ENCODE assay signal across 25 cellular contexts in genomic region chr7:48438196-48438595, GRCh38.
"Had no signal": no experiment of that assay in that cellular context is flagged by ENCODE, and none has a peak within 500 bp of the region (broad histone marks: within the 10 kb centered on the region; RNA-seq: fewer than 3 reads in every experiment).

No MANE protein-coding gene starts in this region.

- H3K36me3 Mint-ChIP-seq: activated naive CD4-positive, alpha-beta T cell treated with anti-CD3 and anti-CD28 coated beads, Interleukin-2, amount 10 ng/mL, durations not matched to agents 7 days and 5 days; naive B cell had no signal

- H3K27me3 ChIP-seq: brain microvascular endothelial cell, gastrocnemius medialis, right atrium auricular region, thyroid gland had no signal

- H3K4me1 ChIP-seq: gastrocnemius medialis, right atrium auricular region, thyroid gland had no signal

- H3K27ac Mint-ChIP-seq: activated CD4-positive, alpha-beta T cell treated with anti-CD3 and anti-CD28 coated beads for 36 hours; activated naive CD4-positive, alpha-beta T cell treated with anti-CD3 and anti-CD28 coated beads, Interleukin-2, amount 10 ng/mL, durations not matched to agents 7 days and 5 days; activated naive CD8-positive, alpha-beta T cell treated with anti-CD3 and anti-CD28 coated beads, Interleukin-2, amount 50 U/mL, for 24 hours; naive B cell; stimulated activated naive CD8-positive, alpha-beta T cell treated with anti-CD3 and anti-CD28 coated beads, Interleukin-15, Interleukin-2, amounts not matched to agents 100 ng/mL and 50 ng/mL, for 24 hours; T-helper 1 cell treated with Interleukin-12 subunit alpha and Interleukin-12 subunit beta and Interleukin-4 antibody, amounts not matched to agents 30 μg/mL and 1 μg/mL, for 36 hours; WTC11 had no signal

- H3K9me3 ChIP-seq: mucosa of descending colon, right atrium auricular region, thyroid gland had no signal

- H3K27ac ChIP-seq: brain microvascular endothelial cell, gastrocnemius medialis, right atrium auricular region, thyroid gland had no signal

- H3K27me3 Mint-ChIP-seq: activated CD4-positive, alpha-beta T cell treated with anti-CD3 and anti-CD28 coated beads for 36 hours; activated naive CD4-positive, alpha-beta T cell treated with anti-CD3 and anti-CD28 coated beads, Interleukin-2, amount 10 ng/mL, durations not matched to agents 7 days and 5 days; naive B cell; stimulated activated naive CD8-positive, alpha-beta T cell treated with anti-CD3 and anti-CD28 coated beads, Interleukin-15, Interleukin-2, amounts not matched to agents 100 ng/mL and 50 ng/mL, for 24 hours had no signal

- H3K4me3 ChIP-seq: gastrocnemius medialis, mucosa of descending colon, right atrium auricular region, thyroid gland had no signal

- FAIRE-seq: colon had no signal

- H3K9me3 Mint-ChIP-seq: T-helper 1 cell treated with Interleukin-12 subunit alpha and Interleukin-12 subunit beta and Interleukin-4 antibody, amounts not matched to agents 30 μg/mL and 1 μg/mL, for 36 hours had no signal

- H3K4me1 Mint-ChIP-seq: activated naive CD4-positive, alpha-beta T cell treated with anti-CD3 and anti-CD28 coated beads, Interleukin-2, amount 10 ng/mL, durations not matched to agents 7 days and 5 days; activated naive CD8-positive, alpha-beta T cell treated with anti-CD3 and anti-CD28 coated beads, Interleukin-2, amount 50 U/mL, for 24 hours; naive B cell; neural crest cell had no signal

- DNase-seq: activated CD4-positive, alpha-beta T cell treated with anti-CD3 and anti-CD28 coated beads for 36 hours; activated CD4-positive, alpha-beta T cell treated with anti-CD3 and anti-CD28 coated beads, Interleukin-2, amount 50 U/mL, for 4 hours; activated CD8-positive, alpha-beta memory T cell treated with anti-CD3 and anti-CD28 coated beads for 24 hours; activated CD8-positive, alpha-beta memory T cell treated with anti-CD3 and anti-CD28 coated beads, Interleukin-2, amount 50 U/mL, for 4 hours; activated naive CD4-positive, alpha-beta T cell treated with anti-CD3 and anti-CD28 coated beads, Interleukin-2, amount 10 ng/mL, durations not matched to agents 7 days and 5 days; activated naive CD8-positive, alpha-beta T cell treated with anti-CD3 and anti-CD28 coated beads, Interleukin-2, amount 50 U/mL, for 24 hours; activated T-cell treated with anti-CD3 and anti-CD28 coated beads, Interleukin-2, amount 50 U/mL, for 4 hours; brain microvascular endothelial cell; caudate nucleus; effector memory CD4-positive, alpha-beta T cell; gastrocnemius medialis; hippocampal formation; left ventricle myocardium superior; mucosa of descending colon; naive B cell; stimulated activated CD4-positive, alpha-beta T cell treated with anti-CD3 and anti-CD28 coated beads, Interleukin-1b, Interleukin-23, amount 100 ng/mL, for 48 hours; substantia nigra; T1000; thyroid gland had no signal

- H3K36me3 ChIP-seq: brain microvascular endothelial cell, gastrocnemius medialis, right atrium auricular region, thyroid gland had no signal

- H3K4me3 Mint-ChIP-seq: activated CD4-positive, alpha-beta T cell treated with anti-CD3 and anti-CD28 coated beads for 36 hours; activated naive CD4-positive, alpha-beta T cell treated with anti-CD3 and anti-CD28 coated beads, Interleukin-2, amount 10 ng/mL, durations not matched to agents 7 days and 5 days; activated naive CD8-positive, alpha-beta T cell treated with anti-CD3 and anti-CD28 coated beads, Interleukin-2, amount 50 U/mL, for 24 hours; activated T-cell treated with anti-CD3 and anti-CD28 coated beads, Interleukin-2, amount 50 U/mL, for 4 hours; naive B cell; neural crest cell; stimulated activated naive CD8-positive, alpha-beta T cell treated with anti-CD3 and anti-CD28 coated beads, Interleukin-15, Interleukin-2, amounts not matched to agents 100 ng/mL and 50 ng/mL, for 24 hours; T-helper 1 cell treated with Interleukin-12 subunit alpha and Interleukin-12 subunit beta and Interleukin-4 antibody, amounts not matched to agents 30 μg/mL and 1 μg/mL, for 36 hours; WTC11 had no signal
